8 cellular contexts compared by ENCODE assay signal in the genomic region with DNA sequence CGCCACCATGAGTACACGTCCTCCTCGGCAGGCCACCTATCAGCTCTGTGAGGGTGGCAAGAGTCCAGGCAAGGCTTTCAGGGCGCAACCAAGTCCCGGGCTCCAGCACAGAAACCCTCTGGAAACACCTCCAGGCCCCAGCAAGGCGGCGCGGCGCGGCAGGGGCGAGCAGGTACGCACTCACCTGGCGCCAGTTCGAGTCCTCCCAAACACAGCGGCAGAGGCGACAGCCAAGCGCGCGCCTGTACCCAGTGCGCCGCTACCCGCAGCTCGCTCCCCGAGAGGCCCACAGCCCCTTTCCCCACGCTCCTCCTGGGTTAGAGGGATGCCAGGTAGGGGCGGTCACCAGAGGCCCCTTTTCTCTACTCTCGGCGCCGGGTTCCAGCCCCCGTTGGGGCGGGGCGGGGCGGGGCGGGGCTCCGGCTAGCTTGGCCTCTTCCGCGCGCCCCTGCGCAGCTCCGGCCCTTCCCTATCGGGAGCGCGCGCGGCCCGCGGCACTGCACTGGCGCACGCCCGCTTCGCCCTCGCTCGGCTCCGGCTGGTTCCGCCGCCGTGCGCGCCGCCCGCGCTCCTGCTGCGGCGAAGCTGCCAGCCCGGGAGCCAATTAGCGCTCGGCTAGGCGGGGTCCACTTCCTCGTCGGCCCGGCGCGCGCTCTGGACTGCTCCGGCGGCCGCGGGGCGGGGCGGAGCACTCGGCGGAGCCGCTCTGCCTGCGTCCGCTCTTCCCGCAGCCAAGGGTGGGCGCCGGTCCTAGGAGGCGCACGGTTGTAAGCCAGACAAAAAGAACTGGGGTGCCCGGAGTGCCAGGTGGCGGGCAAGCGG. TPM values are rescaled to one million over a fixed set of nuclear protein-coding genes. Genes with fewer than 3 reads are reported as not detected.
DNase-seq lines count a peak whose midpoint lies in the region; ATAC-seq, FAIRE-seq and TF ChIP-seq lines count a peak whose summit lies in the region.

Gene NMRK1, minus strand, starts transcription at position 332 of the 822 bp plus-strand sequence. CDS start 5,040 bp downstream, outside the sequence.
A gene with protein sequence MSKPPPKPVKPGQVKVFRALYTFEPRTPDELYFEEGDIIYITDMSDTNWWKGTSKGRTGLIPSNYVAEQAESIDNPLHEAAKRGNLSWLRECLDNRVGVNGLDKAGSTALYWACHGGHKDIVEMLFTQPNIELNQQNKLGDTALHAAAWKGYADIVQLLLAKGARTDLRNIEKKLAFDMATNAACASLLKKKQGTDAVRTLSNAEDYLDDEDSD (plus strand): TSS at position 691 of the 822 bp plus-strand sequence. CDS start 179 bp downstream, outside the sequence.

- ATAC-seq in HG02798 (IDR thresholded peaks at IDR 0.05; ENCODE audit: poor library complexity, unreplicated experiment) (peak; percentile 91), Right ventricle myocardium inferior (peak; percentile 98), pancreas (peak; percentile 84 to 92 (median 88))

- H3K4me3 ChIP-seq in pancreas (peak within 1 kb of the TSS; percentile 80 to 95 (median 84)), thyroid gland (replicated peaks in 1 of 3) (peak within 1 kb of the TSS; percentile 76 to 96 (median 95))

- H3K9me3 ChIP-seq in pancreas (no peaks in the 10 kb centered on the region), thyroid gland (no peaks in the 10 kb centered on the region)

- TF ChIP-seq CTCF in pancreas (IDR thresholded peaks at IDR 0.05) (no peak), thyroid gland (IDR thresholded peaks at IDR 0.05) (peak in 1 of 6 experiments; percentile 5)

- TF ChIP-seq POLR2A in GM12891 (IDR thresholded peaks at IDR 0.05; ENCODE audit: low read depth, low read length) (peak; percentile 65; the same call in 1 of the 2 replicates), thyroid gland (IDR thresholded peaks at IDR 0.05) (peak; percentile 85 to 97)

- H3K27ac ChIP-seq in pancreas (peak within 1 kb of the TSS; percentile 94 to 99 (median 98)), thyroid gland (peak within 1 kb of the TSS; percentile 94 to 99 (median 99))

- no peaks in the 10 kb centered on the region for H3K36me3 ChIP-seq in pancreas
- no peaks in the 10 kb centered on the region for H3K36me3 ChIP-seq in thyroid gland

- WGBS in pancreas, 2 donors = 0 to 1% methylated on average over 57 to 93 of the region's 93 CpGs
- 0% methylated on average over 12 to 33 of the region's 93 CpGs for WGBS in thyroid gland, 2 donors

- H3K27me3 ChIP-seq in pancreas (no peaks in the 10 kb centered on the region), thyroid gland (no peaks in the 10 kb centered on the region)

- H3K4me1 ChIP-seq in pancreas (peaks cover 15 to 46% (median 42%) of the 10 kb centered on the region in 3 donors), thyroid gland (peaks cover 35 to 45% of the 10 kb centered on the region in 2 donors)

- intact Hi-C loops in Right ventricle myocardium inferior (cut with DNase I) (loop anchor here (5.0 to 10.0 kb wide), 3 partner anchors 61 to 1683 kb away; partner anchors contain the start of genes C9orf40 and CARNMT1), pancreas (cut with DNase I) (no loop called here), thyroid gland (cut with DNase I) (loop anchor here (10.0 kb wide), 1 partner anchor 63 kb away; the partner anchor contains the start of gene CARNMT1)

- FAIRE-seq in GM12891 (lab: Jason Lieb, UNC) (peak; percentile 95), pancreas (lab: Jason Lieb, UNC) (no peak)

- DNase-seq in GM12891 (ENCODE audit: insufficient read length, low spot score) (peak; percentile 86), NCI-H1417 treated with DMSO at 0.1 percent for 48 hours (lab: John Stamatoyannopoulos, UW) (peak; percentile 88), SW 1271 (lab: John Stamatoyannopoulos, UW) (peak; percentile 89 to 92), Right ventricle myocardium inferior (ENCODE audit: missing footprints) (peak; percentile 99), pancreas (peak; percentile 93 to 97 (median 95)), thyroid gland (peak; percentile 97)
- DNase-seq in activated naive CD8-positive, alpha-beta T cell treated with anti-CD3 and anti-CD28 coated beads, Interleukin-2, amount 50 U/mL, for 16 hours (ENCODE audit: low read depth, low spot score) = peak; percentile 85

TF ChIP-seq in GM12891, 5 proteins besides CTCF, POLR2A, EP300 and RAD21:
- TF ChIP-seq POU2F2 (IDR thresholded peaks at IDR 0.05; ENCODE audit: low read depth, low read length) = no peak
- TF ChIP-seq SPI1 (IDR thresholded peaks at IDR 0.05; ENCODE audit: low read depth, low read length) = peak; percentile 69
- TF ChIP-seq TAF1 (IDR thresholded peaks at IDR 0.05; ENCODE audit: low read depth, low read length) = 0 out of 2 replicates have a peak, but pooled peaks have one; percentile 35
- TF ChIP-seq POLR2AphosphoS5 (IDR thresholded peaks at IDR 0.05; ENCODE audit: low read depth, low read length) = 0 out of 2 replicates have a peak, but pooled peaks have one; percentile 27
- TF ChIP-seq PAX5 (IDR thresholded peaks at IDR 0.05; ENCODE audit: insufficient read depth, low read length, severe bottlenecking) = peak; percentile 50

RNA-seq across cellular contexts. Expression of gene NMRK1, which starts in this region (rescaled TPM):
- 5.6 TPM for polyA plus RNA-seq in GM12891 (2012; ENCODE audit: low read depth, missing spikeins)
- total RNA-seq in Right ventricle myocardium inferior (21.9 TPM), pancreas (10 to 100 TPM; 16.8 to 29.8 (median 24.6) TPM), thyroid gland (10 to 100 TPM; 20.8 to 53.8 (median 28.1) TPM)
- 10 to 100 TPM; 58.7 to 76.1 TPM for polyA plus RNA-seq in pancreas

RNA-seq across cellular contexts. Expression of the second gene that starts in this region (rescaled TPM):
- 37.2 TPM for polyA plus RNA-seq in GM12891 (2012; ENCODE audit: low read depth, missing spikeins)
- total RNA-seq in Right ventricle myocardium inferior (25.0 TPM), pancreas (10 to 100 TPM in 5 of 6 donors, 1 to 10 TPM in 1; 10.0 to 29.0 (median 13.5) TPM), thyroid gland (10 to 100 TPM; 34.7 to 36.6 (median 35.6) TPM)
- 10 to 100 TPM; 12.3 to 12.7 TPM for polyA plus RNA-seq in pancreas

Comparison
In these comparisons a context has a peak if more than half of its experiments do, and no peak if none do; other contexts are left out.
1. Peak in every context shown above with its lines: DNase-seq, ATAC-seq, H3K4me3 ChIP-seq and H3K27ac ChIP-seq.
2. intact Hi-C loops: an anchor here in Right ventricle myocardium inferior (5.0 to 10.0 kb wide) and thyroid gland (10.0 kb wide); none called in pancreas.